ENCODE assay signal across 22 cellular contexts in the genomic region with DNA sequence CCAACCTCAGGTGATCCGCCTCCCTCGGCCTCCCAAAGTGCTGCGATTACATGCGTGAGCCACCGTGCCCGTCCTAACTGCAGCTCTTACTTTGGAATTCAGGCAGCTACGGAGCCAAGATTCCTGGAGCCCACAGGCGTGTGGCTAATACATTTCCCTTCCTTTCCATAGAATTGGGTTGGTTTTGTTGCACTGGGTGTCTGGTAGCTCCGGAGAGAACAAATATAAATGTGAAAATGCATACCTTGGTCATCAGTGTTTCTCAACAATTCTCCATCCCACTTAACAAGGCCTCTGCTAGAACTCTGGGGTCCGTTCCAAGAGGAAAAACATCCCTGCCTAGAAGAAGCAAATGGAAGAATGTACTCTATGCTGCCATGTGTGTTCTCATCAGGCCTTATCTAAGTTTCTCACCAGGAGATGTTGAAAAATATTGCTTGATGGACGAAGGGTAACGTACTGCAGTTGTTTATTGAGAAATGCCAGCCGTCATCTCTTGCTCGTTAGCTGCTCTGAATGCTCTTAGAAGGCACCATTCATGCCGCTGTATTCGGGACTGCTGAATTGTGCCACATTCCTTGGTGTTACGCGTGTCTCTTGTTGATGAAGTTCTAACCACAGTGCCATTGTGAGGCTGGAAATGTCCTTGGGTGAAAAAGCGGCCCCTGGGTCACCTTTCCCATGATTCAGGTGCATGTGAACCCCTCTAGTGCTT.
"Had no signal": no experiment of that assay in that cellular context is flagged by ENCODE, and none has a peak within 500 bp of the region (broad histone marks: within the 10 kb centered on the region; RNA-seq: fewer than 3 reads in every experiment).

No MANE protein-coding gene starts in this region.

- H3K9me3 ChIP-seq: body of pancreas had no signal

- DNase-seq: activated CD4-positive, alpha-beta T cell treated with anti-CD3 and anti-CD28 coated beads for 48 hours; activated CD4-positive, alpha-beta T cell treated with anti-CD3 and anti-CD28 coated beads, Interleukin-2, amount 50 U/mL, for 4 hours; activated CD4-positive, CD25-positive, alpha-beta regulatory T cell treated with anti-CD3 and anti-CD28 coated beads, Interleukin-2, amount 50 U/mL, for 72 hours; activated CD8-positive, alpha-beta memory T cell treated with anti-CD3 and anti-CD28 coated beads for 24 hours; activated gamma-delta T cell; activated naive CD4-positive, alpha-beta T cell treated with anti-CD3 and anti-CD28 coated beads for 36 hours; activated T-cell treated with anti-CD3 and anti-CD28 coated beads, Interleukin-2, amount 50 U/mL, for 48 hours; body of pancreas; NCI-H1092 treated with DMSO at 0.1 percent for 48 hours; NCI-H1417 treated with DMSO at 0.1 percent for 48 hours; NCI-H1694; NCI-H2081; NCI-H446; NCI-H524; PC-3; SHP77 had no signal

- H3K4me3 ChIP-seq: body of pancreas had no signal

- H3K27me3 Mint-ChIP-seq: activated naive CD8-positive, alpha-beta T cell; activated T-helper 17 cell treated with anti-CD3 and anti-CD28 coated beads, Interleukin-2, amount 50 U/mL, for 72 hours had no signal

- FAIRE-seq: RCC 7860 had no signal

- ATAC-seq: activated T-helper 17 cell treated with anti-CD3 and anti-CD28 coated beads, Interleukin-2, amount 50 U/mL, for 72 hours; body of pancreas; PC-3; WTC11 had no signal

- H3K27ac ChIP-seq: body of pancreas, KMS-11 had no signal

- H3K4me3 Mint-ChIP-seq: activated naive CD4-positive, alpha-beta T cell treated with anti-CD3 and anti-CD28 coated beads for 36 hours; activated naive CD8-positive, alpha-beta T cell; activated T-helper 17 cell treated with anti-CD3 and anti-CD28 coated beads, Interleukin-2, amount 50 U/mL, for 72 hours; T-helper 1 cell treated with Interleukin-12 subunit alpha and Interleukin-12 subunit beta and Interleukin-4 antibody, amounts not matched to agents 30 μg/mL and 1 μg/mL, for 36 hours; WTC11 had no signal

- H3K27me3 ChIP-seq: body of pancreas had no signal

- H3K4me1 Mint-ChIP-seq: activated T-helper 17 cell treated with anti-CD3 and anti-CD28 coated beads, Interleukin-2, amount 50 U/mL, for 72 hours had no signal

- H3K4me2 ChIP-seq: KMS-11 had no signal

- H3K9me3 Mint-ChIP-seq: activated naive CD4-positive, alpha-beta T cell treated with anti-CD3 and anti-CD28 coated beads for 36 hours; activated T-helper 17 cell treated with anti-CD3 and anti-CD28 coated beads, Interleukin-2, amount 50 U/mL, for 72 hours; T-helper 1 cell treated with Interleukin-12 subunit alpha and Interleukin-12 subunit beta and Interleukin-4 antibody, amounts not matched to agents 30 μg/mL and 1 μg/mL, for 36 hours had no signal

- H3K4me1 ChIP-seq: body of pancreas had no signal
